Comparison of ENCODE assay signal across 27 cellular contexts in the genomic region with DNA sequence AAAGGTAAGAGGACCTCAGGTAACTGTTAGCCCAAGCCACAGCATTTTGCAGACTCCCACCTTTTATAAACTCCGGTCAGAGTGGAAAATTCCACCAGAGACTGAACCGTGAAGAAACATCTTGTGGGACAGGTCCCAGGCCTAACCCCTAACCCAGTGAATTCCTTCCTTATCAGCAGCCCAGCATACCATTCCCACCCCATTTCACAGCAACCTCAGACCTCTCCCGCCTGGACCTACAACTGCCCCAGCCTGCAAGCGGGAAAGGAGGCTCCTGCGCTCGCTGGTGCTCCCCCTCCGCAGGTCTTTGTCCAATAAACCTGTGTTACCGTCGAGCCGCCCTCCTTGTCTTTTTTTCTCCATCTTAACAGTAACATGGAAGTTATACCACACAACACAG.
A peak's percentile ranks its signal among the peaks of the same experiment; 100 is the strongest.
DNase-seq lines count a peak whose midpoint lies in the region; ATAC-seq and TF ChIP-seq lines count a peak whose summit lies in the region.
"Had no signal": no experiment of that assay in that cellular context is flagged by ENCODE, and none has a peak within 500 bp of the region (broad histone marks: within the 10 kb centered on the region; RNA-seq: fewer than 3 reads in every experiment).

No MANE protein-coding gene starts in this region.

- peak overlapping the region; percentile 11 for H3K27ac Mint-ChIP-seq in Calu3 (ENCODE audit: unreplicated experiment)
- H3K27ac Mint-ChIP-seq in WTC11 = peak overlapping the region; percentile 46
- H3K27ac Mint-ChIP-seq in neural progenitor cell = peak overlapping the region; percentile 17
- no peak overlapping the region for H3K27ac Mint-ChIP-seq in activated naive CD4-positive, alpha-beta T cell treated with anti-CD3 and anti-CD28 coated beads, Interleukin-2, amount 10 ng/mL, durations not matched to agents 7 days and 5 days
- H3K27ac Mint-ChIP-seq: activated CD4-positive, alpha-beta memory T cell treated with anti-CD3 and anti-CD28 coated beads, Interleukin-2, amount 10 ng/mL, durations not matched to agents 7 days and 5 days; CD4-positive, alpha-beta T cell; IgD-negative memory B cell; stimulated activated naive CD8-positive, alpha-beta T cell treated with anti-CD3 and anti-CD28 coated beads, Interleukin-15, amount 100 ng/mL, for 72 hours; T-helper 17 cell had no signal

- H3K9ac ChIP-seq in neural progenitor cell (no peak overlapping the region), mammary epithelial cell (ENCODE audit: insufficient read depth, low read length) (no peak overlapping the region)

- no TSS peak for BruUV-seq in Calu3 (replicated peaks; lab: Mats Ljungman, UMichigan)
- BruUV-seq in mammary epithelial cell (replicated peaks; lab: Mats Ljungman, UMichigan) = no TSS peak

- ATAC-seq in WTC11 = peak; percentile 95
- ATAC-seq: left ventricle myocardium superior; right cardiac atrium; stimulated activated naive CD8-positive, alpha-beta T cell treated with anti-CD3 and anti-CD28 coated beads, Interleukin-15, amount 100 ng/mL, for 72 hours; T-helper 17 cell had no signal

- H2AFZ ChIP-seq in neural progenitor cell (replicated peaks) (peak overlapping the region; percentile 55), mammary epithelial cell (ENCODE audit: low read depth, low read length) (no peak overlapping the region)

- no peaks in the 10 kb centered on the region for H3K36me3 Mint-ChIP-seq in Calu3 (ENCODE audit: insufficient read depth, unreplicated experiment)
- H3K36me3 Mint-ChIP-seq in WTC11 = no peaks in the 10 kb centered on the region
- H3K36me3 Mint-ChIP-seq in neural progenitor cell = no peaks in the 10 kb centered on the region
- H3K36me3 Mint-ChIP-seq in activated naive CD4-positive, alpha-beta T cell treated with anti-CD3 and anti-CD28 coated beads, Interleukin-2, amount 10 ng/mL, durations not matched to agents 7 days and 5 days = no peaks in the 10 kb centered on the region
- H3K36me3 Mint-ChIP-seq: IgD-negative memory B cell had no signal

- intact Hi-C loops in Calu3 (cut with micrococcal nuclease; ENCODE audit: unreplicated experiment) (no loop called here), mammary epithelial cell (cut with micrococcal nuclease) (no loop called here)

- H3K27me3 Mint-ChIP-seq in Calu3 (ENCODE audit: unreplicated experiment) (no peaks in the 10 kb centered on the region), WTC11 (ENCODE audit: low read depth) (no peaks in the 10 kb centered on the region), neural progenitor cell (ENCODE audit: insufficient read depth, low read depth) (no peaks in the 10 kb centered on the region)
- H3K27me3 Mint-ChIP-seq in activated naive CD4-positive, alpha-beta T cell treated with anti-CD3 and anti-CD28 coated beads, Interleukin-2, amount 10 ng/mL, durations not matched to agents 7 days and 5 days = no peaks in the 10 kb centered on the region
- H3K27me3 Mint-ChIP-seq: activated CD4-positive, alpha-beta memory T cell treated with anti-CD3 and anti-CD28 coated beads, Interleukin-2, amount 10 ng/mL, durations not matched to agents 7 days and 5 days; CD4-positive, alpha-beta T cell; IgD-negative memory B cell; stimulated activated naive CD8-positive, alpha-beta T cell treated with anti-CD3 and anti-CD28 coated beads, Interleukin-15, amount 100 ng/mL, for 72 hours; T-helper 17 cell had no signal

- no peak overlapping the region for H3K4me2 ChIP-seq in neural progenitor cell
- no peak overlapping the region for H3K4me2 ChIP-seq in mammary epithelial cell (ENCODE audit: insufficient read depth, low read depth, low read length)

- POLR2A ChIA-PET in WTC11 (lab: Charles Lee) = no interaction called here

- CTCF ChIA-PET in Calu3 (lab: Charles Lee) (no interaction called here), WTC11 (lab: Charles Lee) (no interaction called here), mammary epithelial cell (lab: Charles Lee; ENCODE audit: low non-redundant PET) (no interaction called here)
- CTCF ChIA-PET in activated naive CD4-positive, alpha-beta T cell treated with anti-CD3 and anti-CD28 coated beads, Interleukin-2, amount 10 ng/mL, durations not matched to agents 7 days and 5 days (lab: Charles Lee) = no interaction called here

- in situ Hi-C loops in mammary epithelial cell (cut with MboI; ENCODE audit: low sequenced_read_pairs in 2 of 2) = no loop called here

- dilution Hi-C loops in mammary epithelial cell (cut with HindIII; ENCODE audit: low sequenced_read_pairs) = no loop called here

- no peak for TF ChIP-seq CTCF in Calu3 (IDR thresholded peaks at IDR 0.05; ENCODE audit: unreplicated experiment)
- TF ChIP-seq CTCF in WTC11 (IDR thresholded peaks at IDR 0.05) = no peak
- TF ChIP-seq CTCF in neural progenitor cell (IDR thresholded peaks at IDR 0.05) = no peak
- TF ChIP-seq CTCF in mammary epithelial cell (conservative IDR thresholded peaks at IDR 0.05 in 1 of 2, IDR thresholded peaks at IDR 0.05 in 1 of 2; ENCODE audit: extremely low read depth in 1 of 2, insufficient read depth in 1 of 2, low read depth in 1 of 2, low read length in 2 of 2) = no peak

- no peaks in the 10 kb centered on the region for H3K79me2 ChIP-seq in neural progenitor cell (ENCODE audit: low read depth)
- no peaks in the 10 kb centered on the region for H3K79me2 ChIP-seq in mammary epithelial cell (ENCODE audit: insufficient read depth, low read length)

- H3K9me3 ChIP-seq in neural progenitor cell (ENCODE audit: low read depth) (no peaks in the 10 kb centered on the region), mammary epithelial cell (replicated peaks; ENCODE audit: insufficient read depth, low read length) (no peaks in the 10 kb centered on the region)
- H3K9me3 ChIP-seq: adrenal gland, Peyer's patch, thoracic aorta, vagina had no signal

- H3K4me3 Mint-ChIP-seq in Calu3 (ENCODE audit: low read depth, unreplicated experiment) = peak overlapping the region; percentile 36
- no peak overlapping the region for H3K4me3 Mint-ChIP-seq in WTC11
- H3K4me3 Mint-ChIP-seq in neural progenitor cell = no peak overlapping the region
- H3K4me3 Mint-ChIP-seq in activated naive CD4-positive, alpha-beta T cell treated with anti-CD3 and anti-CD28 coated beads, Interleukin-2, amount 10 ng/mL, durations not matched to agents 7 days and 5 days = no peak overlapping the region
- H3K4me3 Mint-ChIP-seq: activated CD4-positive, alpha-beta memory T cell treated with anti-CD3 and anti-CD28 coated beads, Interleukin-2, amount 10 ng/mL, durations not matched to agents 7 days and 5 days; CD4-positive, alpha-beta T cell; IgD-negative memory B cell; stimulated activated naive CD8-positive, alpha-beta T cell treated with anti-CD3 and anti-CD28 coated beads, Interleukin-15, amount 100 ng/mL, for 72 hours; T-helper 17 cell had no signal

- H3K27ac ChIP-seq in neural progenitor cell (no peak overlapping the region), mammary epithelial cell (ENCODE audit: insufficient read depth, low read depth, low read length) (no peak overlapping the region)
- H3K27ac ChIP-seq: adrenal gland, Peyer's patch, thoracic aorta, vagina had no signal

- H3K36me3 ChIP-seq in neural progenitor cell (no peaks in the 10 kb centered on the region), mammary epithelial cell (ENCODE audit: insufficient read depth, low read length) (no peaks in the 10 kb centered on the region)
- H3K36me3 ChIP-seq: adrenal gland, Peyer's patch, thoracic aorta, vagina had no signal

- H4K20me1 ChIP-seq in neural progenitor cell (ENCODE audit: low read depth) (no peaks in the 10 kb centered on the region), mammary epithelial cell (ENCODE audit: insufficient read depth, low read length) (no peaks in the 10 kb centered on the region)

- peak; percentile 1 for DNase-seq in Calu3
- DNase-seq in WTC11 (ENCODE audit: low spot score) = peak; percentile 33
- DNase-seq in iPS-NIHi11 (ENCODE audit: low spot score) = peak; percentile 7
- DNase-seq in neural progenitor cell (ENCODE audit: low spot score) = peak; percentile 13
- DNase-seq in mammary epithelial cell = no peak
- no peak for DNase-seq in DMS79 (lab: John Stamatoyannopoulos, UW)
- no peak for DNase-seq in activated CD4-positive, alpha-beta T cell treated with anti-CD3 and anti-CD28 coated beads for 4 hours
- no peak for DNase-seq in activated naive CD4-positive, alpha-beta T cell treated with anti-CD3 and anti-CD28 coated beads, Interleukin-2, amount 10 ng/mL, durations not matched to agents 7 days and 5 days
- DNase-seq: activated CD4-positive, alpha-beta memory T cell treated with anti-CD3 and anti-CD28 coated beads, Interleukin-2, amount 10 ng/mL, durations not matched to agents 7 days and 5 days; activated CD4-positive, CD25-positive, alpha-beta regulatory T cell treated with anti-CD3 and anti-CD28 coated beads, Interleukin-2, amount 50 U/mL, for 72 hours; activated CD8-positive, alpha-beta memory T cell treated with anti-CD3 and anti-CD28 coated beads, Interleukin-2, amount 50 U/mL, for 4 hours; activated naive CD4-positive, alpha-beta T cell; adrenal gland; CD4-positive, alpha-beta T cell; DMS153; hypothalamus; left ventricle myocardium superior; NCI-H1436 treated with DMSO at 0.1 percent for 48 hours; Peyer's patch; right cardiac atrium; SHP77; stimulated activated CD8-positive, alpha-beta memory T cell treated with anti-CD3 and anti-CD28 coated beads, Interleukin-4, amount 100 ng/mL, for 48 hours; stimulated activated naive CD8-positive, alpha-beta T cell treated with anti-CD3 and anti-CD28 coated beads, Interleukin-15, amount 100 ng/mL, for 72 hours; T-helper 17 cell had no signal

- H3K4me1 ChIP-seq in neural progenitor cell (peaks cover 6% of the 10 kb centered on the region), mammary epithelial cell (ENCODE audit: insufficient read depth, low read length) (no peaks in the 10 kb centered on the region)
- H3K4me1 ChIP-seq: adrenal gland, Peyer's patch, vagina had no signal

- 77% methylated on average over 7 of the region's 10 CpGs for WGBS in mammary epithelial cell (ENCODE audit: low coverage, missing lambda C conversion rate)

- no peak overlapping the region for H3K4me3 ChIP-seq in neural progenitor cell
- no peak overlapping the region for H3K4me3 ChIP-seq in mammary epithelial cell (replicated peaks in 1 of 3; ENCODE audit: insufficient read depth in 1 of 3, low read depth in 2 of 3, low read length in 3 of 3)
- H3K4me3 ChIP-seq: adrenal gland, Peyer's patch, thoracic aorta, vagina had no signal

- no peaks in the 10 kb centered on the region for H3F3A ChIP-seq in neural progenitor cell (ENCODE audit: low read depth)

- peaks cover 8% of the 10 kb centered on the region for H3K4me1 Mint-ChIP-seq in Calu3 (ENCODE audit: low read depth, unreplicated experiment)
- H3K4me1 Mint-ChIP-seq in WTC11 = peaks cover 42% of the 10 kb centered on the region
- H3K4me1 Mint-ChIP-seq in neural progenitor cell = peaks cover 37% of the 10 kb centered on the region
- no peaks in the 10 kb centered on the region for H3K4me1 Mint-ChIP-seq in activated naive CD4-positive, alpha-beta T cell treated with anti-CD3 and anti-CD28 coated beads, Interleukin-2, amount 10 ng/mL, durations not matched to agents 7 days and 5 days
- H3K4me1 Mint-ChIP-seq: activated CD4-positive, alpha-beta memory T cell treated with anti-CD3 and anti-CD28 coated beads, Interleukin-2, amount 10 ng/mL, durations not matched to agents 7 days and 5 days; IgD-negative memory B cell; stimulated activated naive CD8-positive, alpha-beta T cell treated with anti-CD3 and anti-CD28 coated beads, Interleukin-15, amount 100 ng/mL, for 72 hours; T-helper 17 cell had no signal

- H3K9me3 Mint-ChIP-seq in Calu3 (ENCODE audit: low read depth, unreplicated experiment) = no peaks in the 10 kb centered on the region
- no peaks in the 10 kb centered on the region for H3K9me3 Mint-ChIP-seq in WTC11
- H3K9me3 Mint-ChIP-seq in neural progenitor cell = no peaks in the 10 kb centered on the region
- H3K9me3 Mint-ChIP-seq in activated naive CD4-positive, alpha-beta T cell treated with anti-CD3 and anti-CD28 coated beads, Interleukin-2, amount 10 ng/mL, durations not matched to agents 7 days and 5 days = peaks cover 2% of the 10 kb centered on the region
- H3K9me3 Mint-ChIP-seq: activated CD4-positive, alpha-beta memory T cell treated with anti-CD3 and anti-CD28 coated beads, Interleukin-2, amount 10 ng/mL, durations not matched to agents 7 days and 5 days; CD4-positive, alpha-beta T cell had no signal

- H3K27me3 ChIP-seq in neural progenitor cell = no peaks in the 10 kb centered on the region
- H3K27me3 ChIP-seq in mammary epithelial cell (ENCODE audit: insufficient read depth, low read length) = peaks cover 2% of the 10 kb centered on the region
- H3K27me3 ChIP-seq: adrenal gland, Peyer's patch, vagina had no signal

Comparison
In these comparisons a context has a peak if more than half of its experiments do, and no peak if none do; other contexts are left out.
1. DNase-seq: peak in Calu3 (single experiment), WTC11 (single experiment), iPS-NIHi11 (single experiment) and neural progenitor cell (single experiment); none in mammary epithelial cell (single experiment), DMS79 (single experiment), activated CD4-positive, alpha-beta T cell treated with anti-CD3 and anti-CD28 coated beads for 4 hours (0 of 2) and activated naive CD4-positive, alpha-beta T cell treated with anti-CD3 and anti-CD28 coated beads, Interleukin-2, amount 10 ng/mL, durations not matched to agents 7 days and 5 days (single experiment).